ENCODE assay signal across 9 cellular contexts in the genomic region with DNA sequence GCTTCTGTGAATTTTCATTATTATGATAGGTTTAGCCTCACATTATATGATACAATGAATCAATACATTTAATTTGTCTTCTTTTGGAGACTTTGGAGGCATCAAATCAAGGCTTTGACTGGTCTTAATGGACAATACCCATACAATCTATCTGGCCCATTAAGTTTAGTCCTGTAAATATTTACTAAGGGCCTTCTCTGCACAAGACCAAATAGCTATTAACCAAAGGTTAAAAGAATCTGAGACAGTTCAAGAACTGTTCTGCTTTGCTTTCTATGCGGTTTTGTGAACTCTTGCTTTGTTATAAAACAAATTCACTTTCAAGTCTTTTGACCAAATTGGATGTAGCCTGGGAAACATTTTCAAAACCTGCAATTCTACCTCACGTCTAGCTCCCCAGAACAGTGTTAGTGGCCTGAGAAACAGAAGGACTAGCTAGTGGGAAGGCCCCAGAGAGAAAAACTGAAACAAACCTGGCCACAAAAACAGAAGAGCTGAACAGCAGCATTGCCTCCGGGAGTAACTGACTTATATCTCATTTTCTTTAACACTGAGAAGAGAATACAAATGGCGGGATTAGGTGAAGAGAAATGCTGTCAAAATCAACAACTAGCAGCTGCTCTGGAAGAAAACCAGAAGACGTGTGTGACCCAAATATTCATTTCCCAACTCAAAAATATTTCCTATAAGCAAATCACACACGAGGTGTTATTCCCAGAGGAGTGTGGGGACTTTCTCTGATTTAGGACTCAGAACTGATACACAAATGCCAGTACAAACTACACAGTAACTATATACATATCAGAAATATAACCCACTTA. TPM values are rescaled to one million over a fixed set of nuclear protein-coding genes. Genes with fewer than 3 reads are reported as not detected.
DNase-seq lines count a peak whose midpoint lies in the region; ATAC-seq lines count a peak whose summit lies in the region.
"Had no signal": no experiment of that assay in that cellular context is flagged by ENCODE, and none has a peak within 500 bp of the region (broad histone marks: within the 10 kb centered on the region; RNA-seq: fewer than 3 reads in every experiment).

No MANE protein-coding gene starts in this region.

- peak overlapping the region; percentile 76 for H3K4me3 Mint-ChIP-seq in activated CD8-positive, alpha-beta T cell treated with anti-CD3 and anti-CD28 coated beads, Interleukin-2, amount 10 ng/mL, durations not matched to agents 7 days and 5 days
- H3K4me3 Mint-ChIP-seq in stimulated activated effector memory CD8-positive, alpha-beta T cell treated with anti-CD3 and anti-CD28 coated beads, Interleukin-12 subunit alpha, Interleukin-12 subunit beta, amount 100 ng/mL, for 72 hours: peak overlapping the region; percentile 68

- H3K27me3 Mint-ChIP-seq in activated CD8-positive, alpha-beta T cell treated with anti-CD3 and anti-CD28 coated beads, Interleukin-2, amount 10 ng/mL, durations not matched to agents 7 days and 5 days (ENCODE audit: low read depth): no peaks in the 10 kb centered on the region

- peak; percentile 25 for DNase-seq in activated CD8-positive, alpha-beta T cell treated with anti-CD3 and anti-CD28 coated beads, Interleukin-2, amount 10 ng/mL, durations not matched to agents 7 days and 5 days
- DNase-seq in inferior parietal cortex (ENCODE audit: extremely low spot score) (peak; percentile 41), glomerular visceral epithelial cell (ENCODE audit: extremely low spot score) (no peak), SIG-M5 (lab: John Stamatoyannopoulos, UW) (no peak), NCI-H1048 (lab: John Stamatoyannopoulos, UW) (no peak)
- no peak for DNase-seq in stimulated activated effector memory CD8-positive, alpha-beta T cell treated with anti-CD3 and anti-CD28 coated beads, Interleukin-12 subunit alpha, Interleukin-12 subunit beta, amount 100 ng/mL, for 72 hours (ENCODE audit: low spot score in 2 of 2)

- peaks cover 25% of the 10 kb centered on the region for H3K4me1 Mint-ChIP-seq in activated CD8-positive, alpha-beta T cell treated with anti-CD3 and anti-CD28 coated beads, Interleukin-2, amount 10 ng/mL, durations not matched to agents 7 days and 5 days (ENCODE audit: low read depth)
- peaks cover 35% of the 10 kb centered on the region for H3K4me1 Mint-ChIP-seq in stimulated activated effector memory CD8-positive, alpha-beta T cell treated with anti-CD3 and anti-CD28 coated beads, Interleukin-12 subunit alpha, Interleukin-12 subunit beta, amount 100 ng/mL, for 72 hours

- peak overlapping the region; percentile 84 for H3K27ac Mint-ChIP-seq in activated CD8-positive, alpha-beta T cell treated with anti-CD3 and anti-CD28 coated beads, Interleukin-2, amount 10 ng/mL, durations not matched to agents 7 days and 5 days
- peak overlapping the region; percentile 88 for H3K27ac Mint-ChIP-seq in stimulated activated effector memory CD8-positive, alpha-beta T cell treated with anti-CD3 and anti-CD28 coated beads, Interleukin-12 subunit alpha, Interleukin-12 subunit beta, amount 100 ng/mL, for 72 hours

- CTCF ChIA-PET in activated CD8-positive, alpha-beta T cell treated with anti-CD3 and anti-CD28 coated beads, Interleukin-2, amount 10 ng/mL, durations not matched to agents 7 days and 5 days (lab: Charles Lee): interaction anchor here (0.9 to 6.1 kb wide), 22 partner anchors 9 to 624 kb away, joined by 3 to 78 read pairs (median 5); a partner anchor contains a TSS

- peaks cover 21% of the 10 kb centered on the region for H3K9me3 Mint-ChIP-seq in activated CD8-positive, alpha-beta T cell treated with anti-CD3 and anti-CD28 coated beads, Interleukin-2, amount 10 ng/mL, durations not matched to agents 7 days and 5 days (ENCODE audit: insufficient read depth)
- peaks cover 16% of the 10 kb centered on the region for H3K9me3 Mint-ChIP-seq in stimulated activated effector memory CD8-positive, alpha-beta T cell treated with anti-CD3 and anti-CD28 coated beads, Interleukin-12 subunit alpha, Interleukin-12 subunit beta, amount 100 ng/mL, for 72 hours

- POLR2A ChIA-PET in activated CD8-positive, alpha-beta T cell treated with anti-CD3 and anti-CD28 coated beads, Interleukin-2, amount 10 ng/mL, durations not matched to agents 7 days and 5 days (lab: Charles Lee): interaction anchor here (0.9 to 2.2 kb wide), 4 partner anchors 13 to 52 kb away, joined by 4 to 6 read pairs (median 5); no protein-coding TSS in a partner anchor

- H3K36me3 Mint-ChIP-seq in activated CD8-positive, alpha-beta T cell treated with anti-CD3 and anti-CD28 coated beads, Interleukin-2, amount 10 ng/mL, durations not matched to agents 7 days and 5 days (ENCODE audit: low read depth): peaks cover 43% of the 10 kb centered on the region
- peaks cover 9% of the 10 kb centered on the region for H3K36me3 Mint-ChIP-seq in stimulated activated effector memory CD8-positive, alpha-beta T cell treated with anti-CD3 and anti-CD28 coated beads, Interleukin-12 subunit alpha, Interleukin-12 subunit beta, amount 100 ng/mL, for 72 hours

- ATAC-seq in GM19023 (IDR thresholded peaks at IDR 0.05; ENCODE audit: unreplicated experiment): peak; percentile 67
- ATAC-seq in HG02981 (IDR thresholded peaks at IDR 0.05; ENCODE audit: unreplicated experiment): peak; percentile 49
- ATAC-seq in activated CD8-positive, alpha-beta T cell treated with anti-CD3 and anti-CD28 coated beads, Interleukin-2, amount 10 ng/mL, durations not matched to agents 7 days and 5 days: peak; percentile 47
- peak; percentile 73 for ATAC-seq in stimulated activated effector memory CD8-positive, alpha-beta T cell treated with anti-CD3 and anti-CD28 coated beads, Interleukin-12 subunit alpha, Interleukin-12 subunit beta, amount 100 ng/mL, for 72 hours

RNA-seq across cellular contexts. Expression of a gene that starts 0.5 kb away (rescaled TPM):
- total RNA-seq in activated CD8-positive, alpha-beta T cell treated with anti-CD3 and anti-CD28 coated beads, Interleukin-2, amount 10 ng/mL, durations not matched to agents 7 days and 5 days: 1 to 10 TPM; 8.1 to 9.6 TPM

RNA-seq across cellular contexts. Expression of a gene that starts 21.3 kb away (rescaled TPM):
- total RNA-seq in activated CD8-positive, alpha-beta T cell treated with anti-CD3 and anti-CD28 coated beads, Interleukin-2, amount 10 ng/mL, durations not matched to agents 7 days and 5 days: under 1 TPM in 1 of 2 experiments, not detected in 1; 0.08 TPM
- total RNA-seq: SJSA1 had no signal

RNA-seq across cellular contexts. Expression of a gene that starts 52.6 kb away (rescaled TPM):
- 1 to 10 TPM; 3.1 to 3.2 TPM for total RNA-seq in activated CD8-positive, alpha-beta T cell treated with anti-CD3 and anti-CD28 coated beads, Interleukin-2, amount 10 ng/mL, durations not matched to agents 7 days and 5 days

Comparison
In these comparisons a context has a peak if more than half of its experiments do, and no peak if none do; other contexts are left out.
1. DNase-seq: peak in activated CD8-positive, alpha-beta T cell treated with anti-CD3 and anti-CD28 coated beads, Interleukin-2, amount 10 ng/mL, durations not matched to agents 7 days and 5 days (single experiment) and inferior parietal cortex (single experiment); none in stimulated activated effector memory CD8-positive, alpha-beta T cell treated with anti-CD3 and anti-CD28 coated beads, Interleukin-12 subunit alpha, Interleukin-12 subunit beta, amount 100 ng/mL, for 72 hours (0 of 2), glomerular visceral epithelial cell (single experiment), SIG-M5 (single experiment) and NCI-H1048 (single experiment).
2. Peak in every context shown above with its lines, with median percentiles within 50 percentile points of each other: ATAC-seq.